10 cellular contexts compared by ENCODE assay signal in the genomic region with DNA sequence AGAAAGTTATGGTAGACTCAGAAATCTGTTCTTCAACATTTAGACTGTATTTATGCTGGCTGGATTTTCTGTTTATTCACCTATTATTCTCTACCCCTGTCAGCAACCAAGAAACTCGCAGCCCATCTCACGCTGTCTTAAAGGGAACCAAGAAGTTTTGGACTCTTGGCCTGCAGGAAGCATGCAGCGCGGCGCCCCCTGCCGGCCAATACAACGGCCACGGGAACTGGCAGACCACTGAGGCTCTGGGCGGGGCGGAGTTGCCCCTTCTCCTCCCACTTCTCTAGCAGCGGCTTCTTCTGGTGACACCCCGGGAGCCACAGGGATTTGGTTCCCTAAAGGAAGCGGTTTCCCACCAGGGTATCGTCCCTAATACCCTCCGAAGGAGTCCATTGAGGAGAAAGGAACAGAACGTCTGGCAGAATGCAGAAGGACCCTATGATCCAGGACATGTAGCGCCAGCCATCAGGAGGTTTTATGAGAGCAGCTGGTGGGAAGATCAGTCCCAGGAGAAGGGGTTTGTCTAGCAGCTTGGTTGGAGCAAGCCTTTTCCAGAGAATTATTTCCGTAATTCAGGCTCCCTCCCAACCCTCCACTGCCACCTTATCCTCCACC. TPM values are rescaled to one million over a fixed set of nuclear protein-coding genes. Genes with fewer than 3 reads are reported as not detected.
A peak's percentile ranks its signal among the peaks of the same experiment; 100 is the strongest.
DNase-seq lines count a peak whose midpoint lies in the region; ATAC-seq and TF ChIP-seq lines count a peak whose summit lies in the region.
"Had no signal": no experiment of that assay in that cellular context is flagged by ENCODE, and none has a peak within 500 bp of the region (broad histone marks: within the 10 kb centered on the region; RNA-seq: fewer than 3 reads in every experiment).

No MANE protein-coding gene starts in this region.

- H3K27me3 Mint-ChIP-seq in activated T-helper 17 cell treated with anti-CD3 and anti-CD28 coated beads, Interleukin-2, amount 50 U/mL, for 72 hours = peaks cover 9% of the 10 kb centered on the region

- H3K79me1 ChIP-seq in neuronal stem cell (ENCODE audit: low read depth, low read length) = no peaks in the 10 kb centered on the region

- H3K18ac ChIP-seq in neuronal stem cell (ENCODE audit: low read length) = no peak overlapping the region

- H3K9me3 Mint-ChIP-seq in activated T-helper 17 cell treated with anti-CD3 and anti-CD28 coated beads, Interleukin-2, amount 50 U/mL, for 72 hours = no peaks in the 10 kb centered on the region

- H4K91ac ChIP-seq in neuronal stem cell (ENCODE audit: low read depth, low read length, poor library complexity) = no peak overlapping the region

- H3K9me3 ChIP-seq in PC-3 (ENCODE audit: low read length) (no peaks in the 10 kb centered on the region), neuronal stem cell (replicated peaks in 1 of 2; ENCODE audit: control insufficient read depth in 2 of 2, insufficient read depth in 1 of 2, low read depth in 1 of 2, low read length in 2 of 2) (no peaks in the 10 kb centered on the region)
- H3K9me3 ChIP-seq: BLaER1 had no signal

- no peak overlapping the region for H2BK15ac ChIP-seq in neuronal stem cell (ENCODE audit: low read length)

- H3K9ac ChIP-seq in PC-3 (ENCODE audit: low read length) (no peak overlapping the region), neuronal stem cell (ENCODE audit: low read depth, low read length, poor library complexity) (no peak overlapping the region)
- H3K9ac ChIP-seq: BLaER1 had no signal

- no peaks in the 10 kb centered on the region for H3K9me2 ChIP-seq in PC-3 (replicated peaks; ENCODE audit: low read length)

- POLR2A ChIA-PET in PC-3 (lab: Charles Lee; ENCODE audit: unreplicated experiment) = no interaction called here

- H3K4me1 Mint-ChIP-seq in activated T-helper 17 cell treated with anti-CD3 and anti-CD28 coated beads, Interleukin-2, amount 50 U/mL, for 72 hours = no peaks in the 10 kb centered on the region

- H3K27ac Mint-ChIP-seq in activated T-helper 17 cell treated with anti-CD3 and anti-CD28 coated beads, Interleukin-2, amount 50 U/mL, for 72 hours = no peak overlapping the region

- DNase-seq in NCI-H1694 (lab: John Stamatoyannopoulos, UW) (peak; percentile 0), NCI-H1694 treated with DMSO at 0.1 percent for 48 hours (lab: John Stamatoyannopoulos, UW) (no peak), PC-3 (peak; percentile 9), dorsolateral prefrontal cortex (peak in 1 of 10 donors; percentile 18), neuronal stem cell (ENCODE audit: low spot score) (peak; percentile 46)
- DNase-seq: naive B cell had no signal

- no CpG with 5 or more reads among the region's 18 CpGs for WGBS in neuronal stem cell (ENCODE audit: extremely low coverage in 2 of 2, insufficient read length in 2 of 2, insufficient replicate concordance in 1 of 2), 2 donors

- TF ChIP-seq CTCF in PC-3 (conservative IDR thresholded peaks at IDR 0.05; ENCODE audit: low read depth, low read length) = peak; percentile 67
- peak in 53 of 56 donors; percentile 15 to 58 (median 44) for TF ChIP-seq CTCF in dorsolateral prefrontal cortex (IDR thresholded peaks at IDR 0.05 in 54 of 56, conservative IDR thresholded peaks at IDR 0.05 in 2 of 56; ENCODE audit: low read depth in 1 of 56, partially characterized antibody in 56 of 56)

- H2BK5ac ChIP-seq in neuronal stem cell (ENCODE audit: low read length) = no peak overlapping the region

- H3K4me2 ChIP-seq in PC-3 (ENCODE audit: low read length) = no peak overlapping the region
- no peak overlapping the region for H3K4me2 ChIP-seq in neuronal stem cell (ENCODE audit: insufficient read depth, low read length, poor library complexity, severe bottlenecking)
- H3K4me2 ChIP-seq: BLaER1 had no signal

- H2AK5ac ChIP-seq in neuronal stem cell (ENCODE audit: low read depth, low read length) = no peak overlapping the region

- H2AFZ ChIP-seq in PC-3 (ENCODE audit: low read length) = no peak overlapping the region
- H2AFZ ChIP-seq in neuronal stem cell (ENCODE audit: low read length) = peak overlapping the region; percentile 42

- no peak overlapping the region for H3K23ac ChIP-seq in neuronal stem cell (ENCODE audit: low read depth, low read length, poor library complexity)

- H4K20me1 ChIP-seq in PC-3 (ENCODE audit: low read length) = no peaks in the 10 kb centered on the region
- H4K20me1 ChIP-seq: BLaER1 had no signal

- no TSS peak for BruUV-seq in PC-3 (replicated peaks; lab: Mats Ljungman, UMichigan)

- H3K4me3 ChIP-seq in PC-3 (ENCODE audit: low read length) (no peak overlapping the region), dorsolateral prefrontal cortex (no peak overlapping the region), neuronal stem cell (ENCODE audit: low read length in 2 of 2) (no peak overlapping the region)
- H3K4me3 ChIP-seq: BLaER1 had no signal

- H3K4me1 ChIP-seq in PC-3 (ENCODE audit: insufficient read depth, low read length) (no peaks in the 10 kb centered on the region), neuronal stem cell (ENCODE audit: control insufficient read depth in 2 of 2, insufficient read depth in 1 of 2, low read depth in 1 of 2, low read length in 2 of 2) (no peaks in the 10 kb centered on the region)
- H3K4me1 ChIP-seq: BLaER1 had no signal

- H3F3A ChIP-seq in PC-3 (ENCODE audit: low read length, unreplicated experiment) = no peaks in the 10 kb centered on the region

- H2BK120ac ChIP-seq in neuronal stem cell (ENCODE audit: low read depth, low read length) = no peak overlapping the region

- H4K8ac ChIP-seq in neuronal stem cell (ENCODE audit: low read depth, low read length) = no peak overlapping the region

- H3K27me3 ChIP-seq in PC-3 (ENCODE audit: low read length) = peaks cover 37% of the 10 kb centered on the region
- peaks cover 0 to 22% (median 0%) of the 10 kb centered on the region in 45 donors for H3K27me3 ChIP-seq in dorsolateral prefrontal cortex
- H3K27me3 ChIP-seq in neuronal stem cell (ENCODE audit: control insufficient read depth in 3 of 3, insufficient read depth in 3 of 3, low read depth in 1 of 3, low read length in 3 of 3) = peaks cover 0 to 7% (median 0%) of the 10 kb centered on the region in 3 experiments
- H3K27me3 ChIP-seq: BLaER1 had no signal

- no peaks in the 10 kb centered on the region for H3K36me3 Mint-ChIP-seq in activated T-helper 17 cell treated with anti-CD3 and anti-CD28 coated beads, Interleukin-2, amount 50 U/mL, for 72 hours (ENCODE audit: low read depth)

- ATAC-seq in PC-3 (no peak), HG03442 (IDR thresholded peaks at IDR 0.05; ENCODE audit: unreplicated experiment) (no peak), GM19395 (IDR thresholded peaks at IDR 0.05; ENCODE audit: unreplicated experiment) (no peak)
- ATAC-seq in activated T-helper 17 cell treated with anti-CD3 and anti-CD28 coated beads, Interleukin-2, amount 50 U/mL, for 72 hours (replicated peaks) = no peak

- H3K27ac ChIP-seq in PC-3 (ENCODE audit: low read length) = no peak overlapping the region
- no peak overlapping the region for H3K27ac ChIP-seq in dorsolateral prefrontal cortex
- H3K27ac ChIP-seq in neuronal stem cell (replicated peaks; ENCODE audit: low read length) = no peak overlapping the region
- H3K27ac ChIP-seq: BLaER1 had no signal

- H3K4me3 Mint-ChIP-seq in activated T-helper 17 cell treated with anti-CD3 and anti-CD28 coated beads, Interleukin-2, amount 50 U/mL, for 72 hours = no peak overlapping the region
- H3K4me3 Mint-ChIP-seq: naive B cell had no signal

- no peak overlapping the region for H2BK12ac ChIP-seq in neuronal stem cell (ENCODE audit: low read length)

- no peaks in the 10 kb centered on the region for H3K36me3 ChIP-seq in PC-3 (ENCODE audit: low read depth, low read length)
- no peaks in the 10 kb centered on the region for H3K36me3 ChIP-seq in neuronal stem cell (replicated peaks in 1 of 2; ENCODE audit: control insufficient read depth in 2 of 2, insufficient read depth in 2 of 2, low read length in 2 of 2)
- H3K36me3 ChIP-seq: BLaER1 had no signal

- H3K79me2 ChIP-seq in PC-3 (ENCODE audit: low read length) = no peaks in the 10 kb centered on the region

- H3K14ac ChIP-seq in neuronal stem cell (ENCODE audit: low read length) = no peak overlapping the region

- CTCF ChIA-PET in PC-3 (lab: Charles Lee) = no interaction called here

- H3K4ac ChIP-seq in neuronal stem cell (ENCODE audit: low read length) = no peak overlapping the region

- intact Hi-C loops in PC-3 (cut with micrococcal nuclease) (no loop called here), dorsolateral prefrontal cortex (cut with DNase I) (no loop called here)

RNA-seq across cellular contexts. Expression of a gene that starts 21.0 kb away (rescaled TPM):
- total RNA-seq in PC-3 (2014; rRNA removed) (not detected in 2 replicates), dorsolateral prefrontal cortex (10 to 100 TPM in 5 of 120 experiments, 1 to 10 TPM in 72, under 1 TPM in 20, not detected in 23; 0.66 to 22.0 (median 2.2) TPM)
- polyA plus RNA-seq in neuronal stem cell (2013, experiment 1 of 2) = not detected
- not detected for polyA plus RNA-seq in neuronal stem cell (2013, experiment 2 of 2)
- not detected for total RNA-seq in activated T-helper 17 cell treated with anti-CD3 and anti-CD28 coated beads, Interleukin-2, amount 50 U/mL, for 72 hours

RNA-seq across cellular contexts. Expression of a gene that starts 43.1 kb away (rescaled TPM):
- total RNA-seq in PC-3 (2014; rRNA removed) (not detected in 2 replicates), dorsolateral prefrontal cortex (1 to 10 TPM in 33 of 120 experiments, under 1 TPM in 19, not detected in 68; 0.70 to 3.1 (median 1.1) TPM)
- polyA plus RNA-seq in neuronal stem cell (2013, experiment 1 of 2) = not detected
- polyA plus RNA-seq in neuronal stem cell (2013, experiment 2 of 2) = not detected
- not detected for total RNA-seq in activated T-helper 17 cell treated with anti-CD3 and anti-CD28 coated beads, Interleukin-2, amount 50 U/mL, for 72 hours

RNA-seq across cellular contexts. Expression of a gene that starts 55.5 kb away (rescaled TPM):
- 83.0 and 99.0 TPM in 2 replicates for total RNA-seq in PC-3 (2014; rRNA removed)
- total RNA-seq in dorsolateral prefrontal cortex = 10 to 100 TPM; 30.9 to 67.6 (median 47.5) TPM
- 82.4 TPM for polyA plus RNA-seq in neuronal stem cell (2013, experiment 1 of 2)
- 78.8 TPM for polyA plus RNA-seq in neuronal stem cell (2013, experiment 2 of 2)
- 100 to 1,000 TPM in 1 of 2 donors, 10 to 100 TPM in 1; 83.2 to 102 TPM for total RNA-seq in activated T-helper 17 cell treated with anti-CD3 and anti-CD28 coated beads, Interleukin-2, amount 50 U/mL, for 72 hours
